In genomic region chr18:74748809-74749208, GRCh38 we compare ENCODE assay signal across 27 cellular contexts.
DNase-seq lines count a peak whose midpoint lies in the region; TF ChIP-seq lines count a peak whose summit lies in the region.
"Had no signal": no experiment of that assay in that cellular context is flagged by ENCODE, and none has a peak within 500 bp of the region (broad histone marks: within the 10 kb centered on the region; RNA-seq: fewer than 3 reads in every experiment).

No MANE protein-coding gene starts in this region.

- H4K8ac ChIP-seq in mesendoderm (ENCODE audit: low read depth, low read length) = no peak overlapping the region

- no peak overlapping the region for H3K27ac Mint-ChIP-seq in MCF 10A (ENCODE audit: low read depth, unreplicated experiment)
- H3K27ac Mint-ChIP-seq: activated CD8-positive, alpha-beta T cell treated with anti-CD3 and anti-CD28 coated beads, Interleukin-2, amount 10 ng/mL, durations not matched to agents 7 days and 5 days; memory B cell; progenitor cell of endocrine pancreas had no signal

- no TSS peak for BruUV-seq in MCF 10A (replicated peaks; lab: Mats Ljungman, UMichigan)

- no peaks in the 10 kb centered on the region for H3K27me3 Mint-ChIP-seq in MCF 10A (ENCODE audit: insufficient read depth, unreplicated experiment)
- H3K27me3 Mint-ChIP-seq: memory B cell, progenitor cell of endocrine pancreas had no signal

- no peaks in the 10 kb centered on the region for H3K27me3 ChIP-seq in mesendoderm (ENCODE audit: insufficient read depth, low read length, poor library complexity)
- H3K27me3 ChIP-seq: esophagus muscularis mucosa, testis, uterus had no signal

- no peak overlapping the region for H2BK15ac ChIP-seq in mesendoderm (replicated peaks; ENCODE audit: low read depth)

- intact Hi-C loops in MCF 10A (cut with micrococcal nuclease) = no loop called here

- H4K5ac ChIP-seq in mesendoderm (ENCODE audit: low read length) = no peak overlapping the region

- H3K23ac ChIP-seq in mesendoderm (ENCODE audit: low read length) = no peak overlapping the region

- no peaks in the 10 kb centered on the region for H3K9me3 Mint-ChIP-seq in MCF 10A (ENCODE audit: unreplicated experiment)
- H3K9me3 Mint-ChIP-seq: memory B cell had no signal

- H3K79me2 ChIP-seq in mesendoderm (ENCODE audit: control insufficient read depth, insufficient read depth, low read length) = no peaks in the 10 kb centered on the region

- no peak overlapping the region for H3K4ac ChIP-seq in mesendoderm (ENCODE audit: low read depth, low read length)

- H3K4me2 ChIP-seq in mesendoderm (ENCODE audit: low read length) = no peak overlapping the region

- DNase-seq in DMS53 treated with DMSO at 0.1 percent for 48 hours (lab: John Stamatoyannopoulos, UW; ENCODE audit: unreplicated experiment) (peak; percentile 79), NCI-H146 (lab: John Stamatoyannopoulos, UW) (peak; percentile 85), NCI-H526 treated with DMSO at 0.1 percent for 48 hours (lab: John Stamatoyannopoulos, UW) (peak; percentile 86), mesendoderm (peak; percentile 7), activated gamma-delta T cell treated with Interleukin-2 at 50 U/mL for 16 hours (no peak), MCF 10A (ENCODE audit: unreplicated experiment) (no peak), NCI-H2029 (lab: John Stamatoyannopoulos, UW) (no peak)
- no peak for DNase-seq in activated naive CD4-positive, alpha-beta T cell treated with Interleukin-2 at 50 U/mL for 16 hours
- DNase-seq: activated CD8-positive, alpha-beta T cell treated with anti-CD3 and anti-CD28 coated beads, Interleukin-2, amount 10 ng/mL, durations not matched to agents 7 days and 5 days; activated effector memory CD4-positive, alpha-beta T cell treated with anti-CD3 and anti-CD28 coated beads, Interleukin-2, amount 50 U/mL, for 16 hours; C1 segment of cervical spinal cord; Calu3; caudate nucleus; EL; foreskin melanocyte; GM23248; Karpas-422; left cardiac atrium; MV-4-11; NCI-H2081 treated with DMSO at 0.1 percent for 48 hours; PC-3; stimulated activated naive CD8-positive, alpha-beta T cell treated with anti-CD3 and anti-CD28 coated beads, Interleukin-15, Interleukin-2, amounts not matched to agents 100 U/mL and 50 U/mL, for 24 hours; testis; uterus had no signal

- no peak overlapping the region for H3K27ac ChIP-seq in mesendoderm (ENCODE audit: low read depth, low read length)
- H3K27ac ChIP-seq: esophagus muscularis mucosa, GM23248, testis, uterus had no signal

- H3K56ac ChIP-seq in mesendoderm (ENCODE audit: low read length) = no peak overlapping the region

- H3K18ac ChIP-seq in mesendoderm (ENCODE audit: low read length) = no peak overlapping the region

- no peak overlapping the region for H3K4me3 Mint-ChIP-seq in MCF 10A (ENCODE audit: unreplicated experiment)
- H3K4me3 Mint-ChIP-seq: activated CD8-positive, alpha-beta T cell treated with anti-CD3 and anti-CD28 coated beads, Interleukin-2, amount 10 ng/mL, durations not matched to agents 7 days and 5 days; memory B cell had no signal

- H3K4me3 ChIP-seq in mesendoderm (ENCODE audit: low read length) = no peak overlapping the region
- H3K4me3 ChIP-seq: esophagus muscularis mucosa, GM23248, testis, uterus had no signal

- WGBS in mesendoderm (ENCODE audit: extremely low coverage, insufficient coverage, low lambda C conversion rate) = no CpG with 5 or more reads among the region's 4 CpGs

- no peaks in the 10 kb centered on the region for H3K79me1 ChIP-seq in mesendoderm (ENCODE audit: low read length)

- no peak overlapping the region for H2BK120ac ChIP-seq in mesendoderm (ENCODE audit: low read depth, low read length)

- CTCF ChIA-PET in MCF 10A (lab: Yijun Ruan, JAX) = interaction anchor here (0.6 to 1.2 kb wide), 2 partner anchors 29 to 1963 kb away, joined by 3 to 4 read pairs; no protein-coding TSS in a partner anchor

- H2AK5ac ChIP-seq in mesendoderm (ENCODE audit: low read length) = no peak overlapping the region

- no peak overlapping the region for H3K9ac ChIP-seq in mesendoderm (ENCODE audit: low read length)
- H3K9ac ChIP-seq: GM23248 had no signal

- POLR2A ChIA-PET in MCF 10A (lab: Yijun Ruan, JAX) = no interaction called here

- no peak overlapping the region for H2BK5ac ChIP-seq in mesendoderm (ENCODE audit: low read length)

- no peaks in the 10 kb centered on the region for H3K36me3 ChIP-seq in mesendoderm (ENCODE audit: control insufficient read depth, insufficient read depth, low read length)
- H3K36me3 ChIP-seq: esophagus muscularis mucosa, uterus had no signal

- peaks cover 9% of the 10 kb centered on the region for H3K4me1 Mint-ChIP-seq in MCF 10A (ENCODE audit: insufficient read depth, unreplicated experiment)

- H3K36me3 Mint-ChIP-seq in MCF 10A (ENCODE audit: insufficient read depth, unreplicated experiment) = no peaks in the 10 kb centered on the region

- no peak for TF ChIP-seq CTCF in MCF 10A (IDR thresholded peaks at IDR 0.05; ENCODE audit: unreplicated experiment)

- no peaks in the 10 kb centered on the region for H3K4me1 ChIP-seq in mesendoderm (ENCODE audit: control insufficient read depth, low read depth, low read length)
- H3K4me1 ChIP-seq: esophagus muscularis mucosa, testis, uterus had no signal

Comparison
In these comparisons a context has a peak if more than half of its experiments do, and no peak if none do; other contexts are left out.
1. DNase-seq: peak in DMS53 treated with DMSO at 0.1 percent for 48 hours (single experiment), NCI-H146 (single experiment), NCI-H526 treated with DMSO at 0.1 percent for 48 hours (single experiment) and mesendoderm (single experiment); none in activated naive CD4-positive, alpha-beta T cell treated with Interleukin-2 at 50 U/mL for 16 hours (single experiment), activated gamma-delta T cell treated with Interleukin-2 at 50 U/mL for 16 hours (single experiment), MCF 10A (single experiment) and NCI-H2029 (single experiment).